ENCODE assay signal across 10 cellular contexts in the genomic region with DNA sequence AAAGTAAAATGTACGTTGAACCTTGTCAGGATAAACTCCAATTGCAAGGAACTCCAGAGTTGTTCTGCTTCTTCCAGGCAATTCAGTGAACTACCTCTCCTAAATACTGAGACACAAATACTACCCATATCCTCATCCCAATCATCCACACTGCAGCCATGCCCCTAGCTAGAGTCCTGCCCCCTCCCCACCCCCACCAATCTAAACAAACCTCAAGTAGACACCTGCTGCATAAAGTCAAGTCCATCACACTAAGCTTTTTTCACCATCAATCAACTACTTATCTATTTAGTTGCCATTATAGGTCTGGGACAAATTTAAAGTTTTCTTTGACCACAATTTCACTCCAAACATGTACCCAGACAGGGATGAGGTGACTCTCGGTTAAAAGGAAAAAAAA.
A peak's percentile ranks its signal among the peaks of the same experiment; 100 is the strongest.
DNase-seq lines count a peak whose midpoint lies in the region; ATAC-seq, FAIRE-seq and TF ChIP-seq lines count a peak whose summit lies in the region.
"Had no signal": no experiment of that assay in that cellular context is flagged by ENCODE, and none has a peak within 500 bp of the region (broad histone marks: within the 10 kb centered on the region; RNA-seq: fewer than 3 reads in every experiment).

No MANE protein-coding gene starts in this region.

- H3K4me3 Mint-ChIP-seq in stimulated activated naive CD8-positive, alpha-beta T cell treated with anti-CD3 and anti-CD28 coated beads, Interleukin-15, Interleukin-2, amounts not matched to agents 100 ng/mL and 50 ng/mL, for 24 hours = peak overlapping the region; percentile 47
- peak overlapping the region; percentile 62 to 90 (median 80) for H3K4me3 Mint-ChIP-seq in naive B cell

- no peak for TF ChIP-seq RAD21 in K562 (CRISPR knock-in tag; conservative IDR thresholded peaks at IDR 0.05 in 1 of 2, IDR thresholded peaks at IDR 0.05 in 1 of 2)

- no peak for FAIRE-seq in K562 (lab: Jason Lieb, UNC)

- H3K9me1 ChIP-seq in K562 (ENCODE audit: control insufficient read depth, insufficient read depth, low read length) = no peaks in the 10 kb centered on the region

- no peak for DNase-seq in stimulated activated naive CD8-positive, alpha-beta T cell treated with anti-CD3 and anti-CD28 coated beads, Interleukin-15, Interleukin-2, amounts not matched to agents 100 U/mL and 50 U/mL, for 24 hours
- DNase-seq in K562 (ENCODE audit: extremely low read depth in 1 of 4, low spot score in 3 of 4) (peak in 1 of 4 experiments; percentile 22), naive B cell (no peak), NCI-H1092 treated with DMSO at 0.1 percent for 48 hours (lab: John Stamatoyannopoulos, UW) (no peak), GM20000 (ENCODE audit: low spot score) (no peak), ecto neural progenitor cell (ENCODE audit: low spot score) (no peak)
- DNase-seq: amniotic stem cell, trophoblast cell had no signal

- in situ Hi-C loops in K562 (cut with MboI) = no loop called here

- no peak overlapping the region for H2AFZ ChIP-seq in K562 (ENCODE audit: low read depth, low read length)

- ATAC-seq in stimulated activated naive CD8-positive, alpha-beta T cell treated with anti-CD3 and anti-CD28 coated beads, Interleukin-15, Interleukin-2, amounts not matched to agents 100 U/mL and 50 U/mL, for 24 hours = no peak
- ATAC-seq in K562 (peak; percentile 37), naive B cell (ENCODE audit: low read depth in 2 of 2) (no peak), HG02763 (IDR thresholded peaks at IDR 0.05; ENCODE audit: unreplicated experiment) (no peak)

- H3K4me2 ChIP-seq in K562 (ENCODE audit: insufficient read depth, low read length) = no peak overlapping the region

- no peaks in the 10 kb centered on the region for H3K27me3 Mint-ChIP-seq in stimulated activated naive CD8-positive, alpha-beta T cell treated with anti-CD3 and anti-CD28 coated beads, Interleukin-15, Interleukin-2, amounts not matched to agents 100 ng/mL and 50 ng/mL, for 24 hours
- no peaks in the 10 kb centered on the region for H3K27me3 Mint-ChIP-seq in naive B cell

- CTCF ChIA-PET in K562 (lab: Yijun Ruan, JAX; ENCODE audit: low intra/inter-chr PET ratio) = no interaction called here

- TF ChIP-seq CTCF in K562 (IDR thresholded peaks at IDR 0.05 in 2 of 3, conservative IDR thresholded peaks at IDR 0.05 in 1 of 3; ENCODE audit: insufficient read depth in 2 of 3, low read depth in 1 of 3, low read length in 3 of 3) (no peak), GM20000 (IDR thresholded peaks at IDR 0.05; ENCODE audit: extremely low read depth, missing control alignments) (no peak)

- H3K9me3 Mint-ChIP-seq in stimulated activated naive CD8-positive, alpha-beta T cell treated with anti-CD3 and anti-CD28 coated beads, Interleukin-15, Interleukin-2, amounts not matched to agents 100 ng/mL and 50 ng/mL, for 24 hours = peaks cover 12% of the 10 kb centered on the region
- no peaks in the 10 kb centered on the region for H3K9me3 Mint-ChIP-seq in naive B cell

- 66% methylated on average over 2 of the region's 2 CpGs for WGBS in K562 (ENCODE audit: insufficient coverage, low coverage, missing lambda C conversion rate)

- H3K36me3 Mint-ChIP-seq in stimulated activated naive CD8-positive, alpha-beta T cell treated with anti-CD3 and anti-CD28 coated beads, Interleukin-15, Interleukin-2, amounts not matched to agents 100 ng/mL and 50 ng/mL, for 24 hours (ENCODE audit: low read depth) = peaks cover 24% of the 10 kb centered on the region
- H3K36me3 Mint-ChIP-seq in naive B cell = peaks cover 6 to 11% of the 10 kb centered on the region in 2 donors

- no peak for TF ChIP-seq POLR2A in K562 (conservative IDR thresholded peaks at IDR 0.05)

- H3K36me3 ChIP-seq in K562 (ENCODE audit: control insufficient read depth, insufficient read depth, low read length) = peaks cover 12% of the 10 kb centered on the region; the same call in 2 of the 3 replicates

- peak overlapping the region; percentile 90 for H3K27ac Mint-ChIP-seq in stimulated activated naive CD8-positive, alpha-beta T cell treated with anti-CD3 and anti-CD28 coated beads, Interleukin-15, Interleukin-2, amounts not matched to agents 100 ng/mL and 50 ng/mL, for 24 hours
- H3K27ac Mint-ChIP-seq in naive B cell = peak overlapping the region; percentile 95 to 99 (median 98)

- peak overlapping the region; percentile 17; the same call in 1 of the 3 replicates for H3K27ac ChIP-seq in K562 (ENCODE audit: extremely low read depth, low read depth, low read length)

- peaks cover 85% of the 10 kb centered on the region for H3K4me1 Mint-ChIP-seq in stimulated activated naive CD8-positive, alpha-beta T cell treated with anti-CD3 and anti-CD28 coated beads, Interleukin-15, Interleukin-2, amounts not matched to agents 100 ng/mL and 50 ng/mL, for 24 hours (ENCODE audit: low read depth)
- peaks cover 61 to 91% (median 78%) of the 10 kb centered on the region in 3 donors for H3K4me1 Mint-ChIP-seq in naive B cell

- no peak overlapping the region for H3K9ac ChIP-seq in K562 (ENCODE audit: insufficient read depth in 1 of 2, low read depth in 2 of 2, low read length in 2 of 2)

- H3K79me2 ChIP-seq in K562 (ENCODE audit: control insufficient read depth, insufficient read depth, low read length) = no peaks in the 10 kb centered on the region

- no peak for TF ChIP-seq EP300 in K562 (IDR thresholded peaks at IDR 0.05; ENCODE audit: low read length)

- intact Hi-C loops in K562 (cut with micrococcal nuclease) = no loop called here

- no TSS peak for BruUV-seq in K562 (replicated peaks; lab: Mats Ljungman, UMichigan)

- peaks cover 3 to 31% of the 10 kb centered on the region in 2 experiments for H3K4me1 ChIP-seq in K562 (replicated peaks in 1 of 2; ENCODE audit: control insufficient read depth in 2 of 2, insufficient read depth in 2 of 2, low read length in 2 of 2)

- H3K27me3 ChIP-seq in K562 (ENCODE audit: control insufficient read depth in 2 of 2, insufficient read depth in 2 of 2, low read length in 2 of 2) = no peaks in the 10 kb centered on the region

- H3K4me3 ChIP-seq in K562 = no peak overlapping the region

- POLR2A ChIA-PET in K562 (lab: Yijun Ruan, JAX) = interaction anchor here (0.7 kb wide), 1 partner anchor 12 kb away, joined by 4 read pairs; no protein-coding TSS in a partner anchor

- no peaks in the 10 kb centered on the region for H4K20me1 ChIP-seq in K562 (replicated peaks; ENCODE audit: control insufficient read depth, insufficient read depth, low read length)

- no peaks in the 10 kb centered on the region for H3K9me3 ChIP-seq in K562 (replicated peaks; ENCODE audit: control insufficient read depth, insufficient read depth, low read depth, low read length)

TF ChIP-seq in K562, 482 proteins besides CTCF, POLR2A, EP300 and RAD21:
- TF ChIP-seq DMBX1 (CRISPR knock-in tag; IDR thresholded peaks at IDR 0.05; ENCODE audit: borderline replicate concordance) (no peak), BRD4 (IDR thresholded peaks at IDR 0.05) (no peak), CBX1 (IDR thresholded peaks at IDR 0.05; ENCODE audit: low read depth) (no peak)
- TF ChIP-seq, protein P1, sequence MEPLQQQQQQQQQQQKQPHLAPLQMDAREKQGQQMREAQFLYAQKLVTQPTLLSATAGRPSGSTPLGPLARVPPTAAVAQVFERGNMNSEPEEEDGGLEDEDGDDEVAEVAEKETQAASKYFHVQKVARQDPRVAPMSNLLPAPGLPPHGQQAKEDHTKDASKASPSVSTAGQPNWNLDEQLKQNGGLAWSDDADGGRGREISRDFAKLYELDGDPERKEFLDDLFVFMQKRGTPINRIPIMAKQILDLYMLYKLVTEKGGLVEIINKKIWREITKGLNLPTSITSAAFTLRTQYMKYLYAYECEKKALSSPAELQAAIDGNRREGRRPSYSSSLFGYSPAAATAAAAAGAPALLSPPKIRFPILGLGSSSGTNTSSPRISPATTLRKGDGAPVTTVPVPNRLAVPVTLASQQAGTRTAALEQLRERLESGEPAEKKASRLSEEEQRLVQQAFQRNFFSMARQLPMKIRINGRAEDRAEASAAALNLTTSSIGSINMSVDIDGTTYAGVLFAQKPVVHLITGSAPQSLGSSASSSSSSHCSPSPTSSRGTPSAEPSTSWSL (CRISPR knock-in tag; IDR thresholded peaks at IDR 0.05; ENCODE audit: borderline replicate concordance) = no peak
- TF ChIP-seq, protein P2, sequence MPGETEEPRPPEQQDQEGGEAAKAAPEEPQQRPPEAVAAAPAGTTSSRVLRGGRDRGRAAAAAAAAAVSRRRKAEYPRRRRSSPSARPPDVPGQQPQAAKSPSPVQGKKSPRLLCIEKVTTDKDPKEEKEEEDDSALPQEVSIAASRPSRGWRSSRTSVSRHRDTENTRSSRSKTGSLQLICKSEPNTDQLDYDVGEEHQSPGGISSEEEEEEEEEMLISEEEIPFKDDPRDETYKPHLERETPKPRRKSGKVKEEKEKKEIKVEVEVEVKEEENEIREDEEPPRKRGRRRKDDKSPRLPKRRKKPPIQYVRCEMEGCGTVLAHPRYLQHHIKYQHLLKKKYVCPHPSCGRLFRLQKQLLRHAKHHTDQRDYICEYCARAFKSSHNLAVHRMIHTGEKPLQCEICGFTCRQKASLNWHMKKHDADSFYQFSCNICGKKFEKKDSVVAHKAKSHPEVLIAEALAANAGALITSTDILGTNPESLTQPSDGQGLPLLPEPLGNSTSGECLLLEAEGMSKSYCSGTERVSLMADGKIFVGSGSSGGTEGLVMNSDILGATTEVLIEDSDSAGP (CRISPR knock-in tag; IDR thresholded peaks at IDR 0.05) = no peak
- TF ChIP-seq, protein P3, sequence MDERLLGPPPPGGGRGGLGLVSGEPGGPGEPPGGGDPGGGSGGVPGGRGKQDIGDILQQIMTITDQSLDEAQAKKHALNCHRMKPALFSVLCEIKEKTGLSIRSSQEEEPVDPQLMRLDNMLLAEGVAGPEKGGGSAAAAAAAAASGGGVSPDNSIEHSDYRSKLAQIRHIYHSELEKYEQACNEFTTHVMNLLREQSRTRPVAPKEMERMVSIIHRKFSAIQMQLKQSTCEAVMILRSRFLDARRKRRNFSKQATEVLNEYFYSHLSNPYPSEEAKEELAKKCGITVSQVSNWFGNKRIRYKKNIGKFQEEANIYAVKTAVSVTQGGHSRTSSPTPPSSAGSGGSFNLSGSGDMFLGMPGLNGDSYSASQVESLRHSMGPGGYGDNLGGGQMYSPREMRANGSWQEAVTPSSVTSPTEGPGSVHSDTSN (CRISPR knock-in tag; IDR thresholded peaks at IDR 0.05; ENCODE audit: low read depth) = no peak
- TF ChIP-seq, protein P3 (tag; conservative IDR thresholded peaks at IDR 0.05; ENCODE audit: low read depth) = 0 out of 2 replicates have a peak, but pooled peaks have one; percentile 19
